ENCODE assay signal across 11 cellular contexts in the genomic region with DNA sequence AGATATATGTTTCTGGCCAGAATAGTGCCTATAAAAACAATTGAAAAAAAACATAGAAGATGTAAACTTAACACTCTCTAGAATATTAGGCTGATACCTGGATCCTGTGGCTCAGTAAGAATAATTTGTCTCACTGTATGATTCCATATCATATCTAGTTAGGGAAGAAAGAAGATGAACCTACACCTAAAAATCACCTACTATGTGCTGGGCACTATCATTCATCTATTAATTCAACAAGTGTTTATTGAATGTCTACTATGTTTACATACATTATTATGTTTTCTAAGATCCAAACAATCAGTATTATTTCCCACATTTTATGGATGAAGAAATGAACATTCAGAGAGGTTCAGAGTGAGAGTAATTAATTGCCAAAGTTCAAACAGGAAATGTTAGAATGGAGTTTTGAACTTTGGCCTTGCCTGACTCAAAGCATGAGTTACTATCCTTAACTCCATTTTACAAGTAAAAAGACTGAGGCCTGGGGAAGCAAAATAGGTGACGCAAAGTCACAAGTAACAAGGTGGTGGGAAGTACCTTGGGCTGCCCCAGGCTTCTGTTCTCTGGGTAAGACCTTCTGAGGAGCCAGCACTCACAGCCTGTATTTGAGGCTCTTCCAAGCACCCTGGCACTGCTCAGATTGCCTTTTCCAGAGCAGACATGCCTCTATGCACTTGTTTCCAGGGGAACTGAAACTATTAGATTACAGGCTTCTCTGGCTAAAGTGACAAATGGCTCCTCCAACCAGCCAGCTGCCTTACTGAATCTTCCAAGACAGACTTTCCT.
DNase-seq lines count a peak whose midpoint lies in the region; ATAC-seq, FAIRE-seq and TF ChIP-seq lines count a peak whose summit lies in the region.
"Had no signal": no experiment of that assay in that cellular context is flagged by ENCODE, and none has a peak within 500 bp of the region (broad histone marks: within the 10 kb centered on the region; RNA-seq: fewer than 3 reads in every experiment).

No MANE protein-coding gene starts in this region.

- TF ChIP-seq EP300 in SK-N-SH (IDR thresholded peaks at IDR 0.05; ENCODE audit: borderline replicate concordance in 1 of 2, low read depth in 1 of 2, low read length in 1 of 2) = no peak

- 67% methylated on average over 1 of the region's 1 CpG for WGBS in SK-N-SH (ENCODE audit: low lambda C conversion rate)

- H3F3A ChIP-seq in SK-N-SH (replicated peaks; ENCODE audit: insufficient read depth) = peaks cover 5% of the 10 kb centered on the region

- H2AFZ ChIP-seq in SK-N-SH (ENCODE audit: low read depth) (no peak overlapping the region), astrocyte (ENCODE audit: low read depth, low read length) (no peak overlapping the region)

- H3K4me2 ChIP-seq in SK-N-SH (no peak overlapping the region), astrocyte (ENCODE audit: low read length) (no peak overlapping the region)

- H3K36me3 Mint-ChIP-seq in astrocyte (ENCODE audit: low read depth, unreplicated experiment) = no peaks in the 10 kb centered on the region
- H3K36me3 Mint-ChIP-seq in stimulated activated memory B cell treated with anti-CD40 and anti-IgM and Interleukin-4, amounts not matched to agents 10 μg/mL and 1 μg/mL and 100 μg/mL, for 72 hours = no peaks in the 10 kb centered on the region
- no peaks in the 10 kb centered on the region for H3K36me3 Mint-ChIP-seq in T-helper 2 cell treated with Interferon-gamma antibody and Interleukin-4, amounts not matched to agents 5 μg/mL and 100 μg/mL, for 36 hours (ENCODE audit: low read depth)

- H3K79me2 ChIP-seq in SK-N-SH (ENCODE audit: insufficient read depth) (no peaks in the 10 kb centered on the region), astrocyte (ENCODE audit: insufficient read depth, low read length) (no peaks in the 10 kb centered on the region)

- no peak for FAIRE-seq in astrocyte (lab: Jason Lieb, UNC)
- FAIRE-seq: islet of Langerhans had no signal

- H3K27ac ChIP-seq in SK-N-SH (ENCODE audit: low read depth in 2 of 2, low read length in 1 of 2) (no peak overlapping the region; a peak in 1 of 4 replicates), astrocyte (ENCODE audit: low read depth, low read length) (no peak overlapping the region)
- H3K27ac ChIP-seq: transverse colon had no signal

- peaks cover 25% of the 10 kb centered on the region for H3K4me1 Mint-ChIP-seq in astrocyte (ENCODE audit: low read depth, unreplicated experiment)
- H3K4me1 Mint-ChIP-seq in stimulated activated memory B cell treated with anti-CD40 and anti-IgM and Interleukin-4, amounts not matched to agents 10 μg/mL and 1 μg/mL and 100 μg/mL, for 72 hours = peaks cover 22% of the 10 kb centered on the region
- H3K4me1 Mint-ChIP-seq in T-helper 2 cell treated with Interferon-gamma antibody and Interleukin-4, amounts not matched to agents 5 μg/mL and 100 μg/mL, for 36 hours (ENCODE audit: low read depth) = peaks cover 18% of the 10 kb centered on the region

- no peak overlapping the region for H3K27ac Mint-ChIP-seq in astrocyte (ENCODE audit: unreplicated experiment)
- H3K27ac Mint-ChIP-seq in stimulated activated memory B cell treated with anti-CD40 and anti-IgM and Interleukin-4, amounts not matched to agents 10 μg/mL and 1 μg/mL and 100 μg/mL, for 72 hours = peak overlapping the region; percentile 42
- H3K27ac Mint-ChIP-seq in T-helper 2 cell treated with Interferon-gamma antibody and Interleukin-4, amounts not matched to agents 5 μg/mL and 100 μg/mL, for 36 hours = no peak overlapping the region

- peak; percentile 48; the same call in 1 of the 3 replicates for ATAC-seq in SK-N-SH treated with all-trans-retinoic acid at 6 μM for 48 hours
- peak; percentile 38 for ATAC-seq in HG02981 (IDR thresholded peaks at IDR 0.05; ENCODE audit: unreplicated experiment)
- ATAC-seq in stimulated activated memory B cell treated with anti-CD40 and anti-IgM and Interleukin-4, amounts not matched to agents 10 μg/mL and 1 μg/mL and 100 μg/mL, for 72 hours = peak; percentile 81

- POLR2A ChIA-PET in SK-N-SH (lab: Yijun Ruan, JAX) = no interaction called here

- peaks cover 4 to 28% of the 10 kb centered on the region in 2 experiments; a peak in 2 of 4 replicates for H3K4me1 ChIP-seq in SK-N-SH (ENCODE audit: control insufficient read depth in 1 of 2, insufficient read depth in 2 of 2, low read depth in 1 of 2, low read length in 1 of 2)
- peaks cover 32% of the 10 kb centered on the region for H3K4me1 ChIP-seq in astrocyte (ENCODE audit: insufficient read depth, low read length)
- H3K4me1 ChIP-seq: transverse colon had no signal

- H3K9me3 ChIP-seq in SK-N-SH (no peaks in the 10 kb centered on the region), astrocyte (ENCODE audit: insufficient read depth, low read depth, low read length) (no peaks in the 10 kb centered on the region)
- H3K9me3 ChIP-seq: transverse colon had no signal

- H3K9me3 Mint-ChIP-seq in astrocyte (ENCODE audit: unreplicated experiment) = no peaks in the 10 kb centered on the region
- H3K9me3 Mint-ChIP-seq in stimulated activated memory B cell treated with anti-CD40 and anti-IgM and Interleukin-4, amounts not matched to agents 10 μg/mL and 1 μg/mL and 100 μg/mL, for 72 hours = no peaks in the 10 kb centered on the region
- H3K9me3 Mint-ChIP-seq in T-helper 2 cell treated with Interferon-gamma antibody and Interleukin-4, amounts not matched to agents 5 μg/mL and 100 μg/mL, for 36 hours = no peaks in the 10 kb centered on the region

- no peaks in the 10 kb centered on the region for H3K27me3 ChIP-seq in SK-N-SH (ENCODE audit: insufficient read depth)
- H3K27me3 ChIP-seq in astrocyte (ENCODE audit: insufficient read depth, low read length) = no peaks in the 10 kb centered on the region
- H3K27me3 ChIP-seq: transverse colon had no signal

- H3K9ac ChIP-seq in SK-N-SH (no peak overlapping the region), astrocyte (ENCODE audit: low read length) (no peak overlapping the region)

- H3K4me3 ChIP-seq in SK-N-SH (ENCODE audit: low read depth in 2 of 2, low read length in 1 of 2) = no peak overlapping the region
- H3K4me3 ChIP-seq in astrocyte (ENCODE audit: insufficient read depth, low read depth, low read length) = no peak overlapping the region
- H3K4me3 ChIP-seq: transverse colon had no signal

- no peak for TF ChIP-seq RAD21 in SK-N-SH (IDR thresholded peaks at IDR 0.05; ENCODE audit: low read length)

- DNase-seq in SK-N-SH = no peak
- peak; percentile 66 for DNase-seq in astrocyte (ENCODE audit: low read depth)
- no peak for DNase-seq in stimulated activated CD4-positive, alpha-beta T cell treated with anti-CD3 and anti-CD28 coated beads, Interleukin-12 subunit alpha, Interleukin-12 subunit beta, amount 100 ng/mL, for 4 hours
- no peak for DNase-seq in GOT3 (lab: John Stamatoyannopoulos, UW)
- DNase-seq in T-helper 2 cell treated with Interferon-gamma antibody and Interleukin-4, amounts not matched to agents 5 μg/mL and 100 μg/mL, for 36 hours (ENCODE audit: low spot score) = no peak
- DNase-seq: dermis blood vessel endothelial cell, transverse colon had no signal

- no peaks in the 10 kb centered on the region for H3K9me2 ChIP-seq in SK-N-SH

- H3K36me3 ChIP-seq in SK-N-SH (replicated peaks in 1 of 2; ENCODE audit: control insufficient read depth in 1 of 2, insufficient read depth in 2 of 2, low read length in 1 of 2) = no peaks in the 10 kb centered on the region
- no peaks in the 10 kb centered on the region for H3K36me3 ChIP-seq in astrocyte (ENCODE audit: insufficient read depth, low read length)
- H3K36me3 ChIP-seq: transverse colon had no signal

- H4K20me1 ChIP-seq in SK-N-SH (ENCODE audit: insufficient read depth) (no peaks in the 10 kb centered on the region), astrocyte (ENCODE audit: insufficient read depth, low read length) (no peaks in the 10 kb centered on the region)

- TF ChIP-seq CTCF in SK-N-SH (IDR thresholded peaks at IDR 0.05) = no peak
- no peak for TF ChIP-seq CTCF in astrocyte (IDR thresholded peaks at IDR 0.05; ENCODE audit: insufficient read depth, low read depth, low read length)

- H3K27me3 Mint-ChIP-seq in astrocyte (ENCODE audit: low read depth, unreplicated experiment) = no peaks in the 10 kb centered on the region
- H3K27me3 Mint-ChIP-seq in stimulated activated memory B cell treated with anti-CD40 and anti-IgM and Interleukin-4, amounts not matched to agents 10 μg/mL and 1 μg/mL and 100 μg/mL, for 72 hours = no peaks in the 10 kb centered on the region
- no peaks in the 10 kb centered on the region for H3K27me3 Mint-ChIP-seq in T-helper 2 cell treated with Interferon-gamma antibody and Interleukin-4, amounts not matched to agents 5 μg/mL and 100 μg/mL, for 36 hours (ENCODE audit: low read depth)

- CTCF ChIA-PET in SK-N-SH (lab: Yijun Ruan, JAX) = interaction anchor here (1.7 to 5.4 kb wide), 3 partner anchors 13 to 131 kb away, joined by 4 to 28 read pairs (median 4); no protein-coding TSS in a partner anchor

- H3K4me3 Mint-ChIP-seq in astrocyte (ENCODE audit: unreplicated experiment) = no peak overlapping the region
- no peak overlapping the region for H3K4me3 Mint-ChIP-seq in stimulated activated memory B cell treated with anti-CD40 and anti-IgM and Interleukin-4, amounts not matched to agents 10 μg/mL and 1 μg/mL and 100 μg/mL, for 72 hours
- H3K4me3 Mint-ChIP-seq in T-helper 2 cell treated with Interferon-gamma antibody and Interleukin-4, amounts not matched to agents 5 μg/mL and 100 μg/mL, for 36 hours = no peak overlapping the region

TF ChIP-seq in SK-N-SH treated with all-trans-retinoic acid at 6 μM for 48 hours, 23 proteins besides CTCF, POLR2A, EP300 and RAD21 (continues in another document):
- TF ChIP-seq ZNF565 (CRISPR knock-in tag; conservative IDR thresholded peaks at IDR 0.05; ENCODE audit: low read depth) (no peak), ISL1 (CRISPR knock-in tag; IDR thresholded peaks at IDR 0.05) (no peak), TOX (CRISPR knock-in tag; IDR thresholded peaks at IDR 0.05; ENCODE audit: borderline replicate concordance) (no peak), SNAI2 (CRISPR knock-in tag; IDR thresholded peaks at IDR 0.05) (no peak), ARNTL (CRISPR knock-in tag; IDR thresholded peaks at IDR 0.05; ENCODE audit: borderline replicate concordance, low read depth) (no peak), TCF4 (CRISPR knock-in tag; IDR thresholded peaks at IDR 0.05; ENCODE audit: borderline replicate concordance) (no peak), ZFP30 (CRISPR knock-in tag; IDR thresholded peaks at IDR 0.05) (no peak)

TF ChIP-seq in SK-N-SH, 30 proteins besides CTCF, POLR2A, EP300 and RAD21 (continues in another document):
- TF ChIP-seq RFX5 (IDR thresholded peaks at IDR 0.05; ENCODE audit: low read length) (no peak), FOXJ3 (CRISPR knock-in tag; IDR thresholded peaks at IDR 0.05) (no peak)
- TF ChIP-seq, protein P1, sequence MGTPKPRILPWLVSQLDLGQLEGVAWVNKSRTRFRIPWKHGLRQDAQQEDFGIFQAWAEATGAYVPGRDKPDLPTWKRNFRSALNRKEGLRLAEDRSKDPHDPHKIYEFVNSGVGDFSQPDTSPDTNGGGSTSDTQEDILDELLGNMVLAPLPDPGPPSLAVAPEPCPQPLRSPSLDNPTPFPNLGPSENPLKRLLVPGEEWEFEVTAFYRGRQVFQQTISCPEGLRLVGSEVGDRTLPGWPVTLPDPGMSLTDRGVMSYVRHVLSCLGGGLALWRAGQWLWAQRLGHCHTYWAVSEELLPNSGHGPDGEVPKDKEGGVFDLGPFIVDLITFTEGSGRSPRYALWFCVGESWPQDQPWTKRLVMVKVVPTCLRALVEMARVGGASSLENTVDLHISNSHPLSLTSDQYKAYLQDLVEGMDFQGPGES (IDR thresholded peaks at IDR 0.05; ENCODE audit: low read depth, low read length) = no peak
